2 cellular contexts compared by ENCODE assay signal in genomic region chr2:97014432-97014831, GRCh38. TPM values are rescaled to one million over a fixed set of nuclear protein-coding genes. Genes with fewer than 3 reads are reported as not detected.
"Had no signal": no experiment of that assay in that cellular context is flagged by ENCODE, and none has a peak within 500 bp of the region (broad histone marks: within the 10 kb centered on the region; RNA-seq: fewer than 3 reads in every experiment).

No MANE protein-coding gene starts in this region.

RNA-seq across cellular contexts. Expression of gene FAM178B, which starts 28.1 kb away (rescaled TPM):
- total RNA-seq: G401, GM12878 had no signal
